1 cellular context compared by ENCODE assay signal in the genomic region with DNA sequence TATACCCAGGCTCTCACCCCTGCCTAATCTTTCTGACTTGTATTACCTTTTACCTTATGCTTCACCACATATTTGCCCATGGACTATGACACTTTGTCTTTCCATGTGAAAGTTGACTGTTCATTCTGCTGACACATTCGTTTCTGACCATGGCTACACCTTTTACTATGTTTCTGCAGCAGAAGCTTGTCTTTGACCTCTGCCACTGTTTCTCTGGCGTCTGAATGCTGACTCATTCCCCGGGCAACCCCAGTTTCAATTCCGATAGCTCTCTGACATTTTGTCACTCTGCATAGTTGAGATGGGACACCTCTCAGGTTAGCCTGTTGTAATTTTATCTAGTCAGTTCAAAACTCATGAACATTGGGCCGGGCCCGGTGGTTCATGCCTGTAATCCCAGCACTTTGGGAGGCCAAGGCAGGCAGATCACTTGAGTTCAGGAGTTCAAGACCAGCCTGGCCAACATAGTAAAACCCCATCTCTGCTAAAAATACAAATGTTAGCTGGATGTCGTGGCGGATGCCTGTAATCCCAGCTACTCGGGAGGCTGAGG.
TF ChIP-seq lines count a peak whose summit lies in the region.

No MANE protein-coding gene starts in this region.

TF ChIP-seq in K562, 482 proteins besides CTCF, POLR2A, EP300 and RAD21 (continued from another document):
- TF ChIP-seq, protein P1, sequence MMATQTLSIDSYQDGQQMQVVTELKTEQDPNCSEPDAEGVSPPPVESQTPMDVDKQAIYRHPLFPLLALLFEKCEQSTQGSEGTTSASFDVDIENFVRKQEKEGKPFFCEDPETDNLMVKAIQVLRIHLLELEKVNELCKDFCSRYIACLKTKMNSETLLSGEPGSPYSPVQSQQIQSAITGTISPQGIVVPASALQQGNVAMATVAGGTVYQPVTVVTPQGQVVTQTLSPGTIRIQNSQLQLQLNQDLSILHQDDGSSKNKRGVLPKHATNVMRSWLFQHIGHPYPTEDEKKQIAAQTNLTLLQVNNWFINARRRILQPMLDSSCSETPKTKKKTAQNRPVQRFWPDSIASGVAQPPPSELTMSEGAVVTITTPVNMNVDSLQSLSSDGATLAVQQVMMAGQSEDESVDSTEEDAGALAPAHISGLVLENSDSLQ (IDR thresholded peaks at IDR 0.05): peak; percentile 36; the same call in 1 of the 2 replicates
- no peak for TF ChIP-seq FOXM1 (IDR thresholded peaks at IDR 0.05; ENCODE audit: low read depth)
- TF ChIP-seq FOXM1 (CRISPR knock-in tag; IDR thresholded peaks at IDR 0.05; ENCODE audit: low read depth): no peak
- TF ChIP-seq HNRNPH1 (optimal IDR thresholded peaks at IDR 0.05; ENCODE audit: low read depth, low read length): no peak
- TF ChIP-seq, protein P2, sequence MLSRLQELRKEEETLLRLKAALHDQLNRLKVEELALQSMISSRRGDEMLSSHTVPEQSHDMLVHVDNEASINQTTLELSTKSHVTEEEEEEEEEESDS (CRISPR knock-in tag; IDR thresholded peaks at IDR 0.05): no peak
- TF ChIP-seq ZNF212 (CRISPR knock-in tag; IDR thresholded peaks at IDR 0.05): no peak
- no peak for TF ChIP-seq TAF15 (IDR thresholded peaks at IDR 0.05; ENCODE audit: low read depth, low read length)
- TF ChIP-seq ZEB2 (IDR thresholded peaks at IDR 0.05): peak; percentile 27; the same call in 1 of the 2 replicates
- TF ChIP-seq, protein P3, sequence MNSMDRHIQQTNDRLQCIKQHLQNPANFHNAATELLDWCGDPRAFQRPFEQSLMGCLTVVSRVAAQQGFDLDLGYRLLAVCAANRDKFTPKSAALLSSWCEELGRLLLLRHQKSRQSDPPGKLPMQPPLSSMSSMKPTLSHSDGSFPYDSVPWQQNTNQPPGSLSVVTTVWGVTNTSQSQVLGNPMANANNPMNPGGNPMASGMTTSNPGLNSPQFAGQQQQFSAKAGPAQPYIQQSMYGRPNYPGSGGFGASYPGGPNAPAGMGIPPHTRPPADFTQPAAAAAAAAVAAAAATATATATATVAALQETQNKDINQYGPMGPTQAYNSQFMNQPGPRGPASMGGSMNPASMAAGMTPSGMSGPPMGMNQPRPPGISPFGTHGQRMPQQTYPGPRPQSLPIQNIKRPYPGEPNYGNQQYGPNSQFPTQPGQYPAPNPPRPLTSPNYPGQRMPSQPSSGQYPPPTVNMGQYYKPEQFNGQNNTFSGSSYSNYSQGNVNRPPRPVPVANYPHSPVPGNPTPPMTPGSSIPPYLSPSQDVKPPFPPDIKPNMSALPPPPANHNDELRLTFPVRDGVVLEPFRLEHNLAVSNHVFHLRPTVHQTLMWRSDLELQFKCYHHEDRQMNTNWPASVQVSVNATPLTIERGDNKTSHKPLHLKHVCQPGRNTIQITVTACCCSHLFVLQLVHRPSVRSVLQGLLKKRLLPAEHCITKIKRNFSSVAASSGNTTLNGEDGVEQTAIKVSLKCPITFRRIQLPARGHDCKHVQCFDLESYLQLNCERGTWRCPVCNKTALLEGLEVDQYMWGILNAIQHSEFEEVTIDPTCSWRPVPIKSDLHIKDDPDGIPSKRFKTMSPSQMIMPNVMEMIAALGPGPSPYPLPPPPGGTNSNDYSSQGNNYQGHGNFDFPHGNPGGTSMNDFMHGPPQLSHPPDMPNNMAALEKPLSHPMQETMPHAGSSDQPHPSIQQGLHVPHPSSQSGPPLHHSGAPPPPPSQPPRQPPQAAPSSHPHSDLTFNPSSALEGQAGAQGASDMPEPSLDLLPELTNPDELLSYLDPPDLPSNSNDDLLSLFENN (IDR thresholded peaks at IDR 0.05; ENCODE audit: low read depth in 2 of 2, low read length in 2 of 2): no peak
- TF ChIP-seq SRF (CRISPR knock-in tag; IDR thresholded peaks at IDR 0.05): no peak
- no peak for TF ChIP-seq NELFE (IDR thresholded peaks at IDR 0.05; ENCODE audit: insufficient read depth, insufficient read length)
- TF ChIP-seq MCM7 (IDR thresholded peaks at IDR 0.05): no peak
- TF ChIP-seq ZNF184 (CRISPR knock-in tag; IDR thresholded peaks at IDR 0.05): no peak
- no peak for TF ChIP-seq POLR2AphosphoS2 (IDR thresholded peaks at IDR 0.05; ENCODE audit: low read length)
- no peak; the same call in 1 of the 2 replicates for TF ChIP-seq GATAD2A (IDR thresholded peaks at IDR 0.05)
- no peak for TF ChIP-seq CCAR2 (IDR thresholded peaks at IDR 0.05; ENCODE audit: low read depth, low read length)
- TF ChIP-seq MTF1 (CRISPR knock-in tag; IDR thresholded peaks at IDR 0.05; ENCODE audit: borderline replicate concordance): no peak
- no peak for TF ChIP-seq RB1 (IDR thresholded peaks at IDR 0.05; ENCODE audit: low read depth)
- TF ChIP-seq, protein P4, sequence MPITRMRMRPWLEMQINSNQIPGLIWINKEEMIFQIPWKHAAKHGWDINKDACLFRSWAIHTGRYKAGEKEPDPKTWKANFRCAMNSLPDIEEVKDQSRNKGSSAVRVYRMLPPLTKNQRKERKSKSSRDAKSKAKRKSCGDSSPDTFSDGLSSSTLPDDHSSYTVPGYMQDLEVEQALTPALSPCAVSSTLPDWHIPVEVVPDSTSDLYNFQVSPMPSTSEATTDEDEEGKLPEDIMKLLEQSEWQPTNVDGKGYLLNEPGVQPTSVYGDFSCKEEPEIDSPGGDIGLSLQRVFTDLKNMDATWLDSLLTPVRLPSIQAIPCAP (CRISPR knock-in tag; IDR thresholded peaks at IDR 0.05; ENCODE audit: borderline replicate concordance): no peak
- TF ChIP-seq TAF9B (IDR thresholded peaks at IDR 0.05; ENCODE audit: partially characterized antibody): no peak
- no peak for TF ChIP-seq RBM22 (IDR thresholded peaks at IDR 0.05; ENCODE audit: low read depth, low read length, poor library complexity, severe bottlenecking)
- TF ChIP-seq TEAD4 (IDR thresholded peaks at IDR 0.05; ENCODE audit: low read length): 0 out of 2 replicates have a peak, but pooled peaks have one; percentile 9
- no peak for TF ChIP-seq TEAD4 (CRISPR knock-in tag; IDR thresholded peaks at IDR 0.05; ENCODE audit: borderline replicate concordance)
- TF ChIP-seq, protein P5, sequence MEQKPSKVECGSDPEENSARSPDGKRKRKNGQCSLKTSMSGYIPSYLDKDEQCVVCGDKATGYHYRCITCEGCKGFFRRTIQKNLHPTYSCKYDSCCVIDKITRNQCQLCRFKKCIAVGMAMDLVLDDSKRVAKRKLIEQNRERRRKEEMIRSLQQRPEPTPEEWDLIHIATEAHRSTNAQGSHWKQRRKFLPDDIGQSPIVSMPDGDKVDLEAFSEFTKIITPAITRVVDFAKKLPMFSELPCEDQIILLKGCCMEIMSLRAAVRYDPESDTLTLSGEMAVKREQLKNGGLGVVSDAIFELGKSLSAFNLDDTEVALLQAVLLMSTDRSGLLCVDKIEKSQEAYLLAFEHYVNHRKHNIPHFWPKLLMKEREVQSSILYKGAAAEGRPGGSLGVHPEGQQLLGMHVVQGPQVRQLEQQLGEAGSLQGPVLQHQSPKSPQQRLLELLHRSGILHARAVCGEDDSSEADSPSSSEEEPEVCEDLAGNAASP (IDR thresholded peaks at IDR 0.05): no peak
- no peak for TF ChIP-seq FOXA3 (CRISPR knock-in tag; conservative IDR thresholded peaks at IDR 0.05 in 1 of 2, IDR thresholded peaks at IDR 0.05 in 1 of 2)
- no peak for TF ChIP-seq SRSF9 (IDR thresholded peaks at IDR 0.05; ENCODE audit: borderline replicate concordance, low read depth, low read length)
- TF ChIP-seq SMARCB1 (IDR thresholded peaks at IDR 0.05; ENCODE audit: insufficient read length, low read depth): no peak
- TF ChIP-seq NFXL1 (CRISPR knock-in tag; IDR thresholded peaks at IDR 0.05): no peak
- TF ChIP-seq, protein P6, sequence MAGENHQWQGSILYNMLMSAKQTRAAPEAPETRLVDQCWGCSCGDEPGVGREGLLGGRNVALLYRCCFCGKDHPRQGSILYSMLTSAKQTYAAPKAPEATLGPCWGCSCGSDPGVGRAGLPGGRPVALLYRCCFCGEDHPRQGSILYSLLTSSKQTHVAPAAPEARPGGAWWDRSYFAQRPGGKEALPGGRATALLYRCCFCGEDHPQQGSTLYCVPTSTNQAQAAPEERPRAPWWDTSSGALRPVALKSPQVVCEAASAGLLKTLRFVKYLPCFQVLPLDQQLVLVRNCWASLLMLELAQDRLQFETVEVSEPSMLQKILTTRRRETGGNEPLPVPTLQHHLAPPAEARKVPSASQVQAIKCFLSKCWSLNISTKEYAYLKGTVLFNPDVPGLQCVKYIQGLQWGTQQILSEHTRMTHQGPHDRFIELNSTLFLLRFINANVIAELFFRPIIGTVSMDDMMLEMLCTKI (IDR thresholded peaks at IDR 0.05; ENCODE audit: partially characterized antibody): no peak
- no peak for TF ChIP-seq MAZ (CRISPR knock-in tag; conservative IDR thresholded peaks at IDR 0.05 in 1 of 2, IDR thresholded peaks at IDR 0.05 in 1 of 2)
- TF ChIP-seq, protein P7, sequence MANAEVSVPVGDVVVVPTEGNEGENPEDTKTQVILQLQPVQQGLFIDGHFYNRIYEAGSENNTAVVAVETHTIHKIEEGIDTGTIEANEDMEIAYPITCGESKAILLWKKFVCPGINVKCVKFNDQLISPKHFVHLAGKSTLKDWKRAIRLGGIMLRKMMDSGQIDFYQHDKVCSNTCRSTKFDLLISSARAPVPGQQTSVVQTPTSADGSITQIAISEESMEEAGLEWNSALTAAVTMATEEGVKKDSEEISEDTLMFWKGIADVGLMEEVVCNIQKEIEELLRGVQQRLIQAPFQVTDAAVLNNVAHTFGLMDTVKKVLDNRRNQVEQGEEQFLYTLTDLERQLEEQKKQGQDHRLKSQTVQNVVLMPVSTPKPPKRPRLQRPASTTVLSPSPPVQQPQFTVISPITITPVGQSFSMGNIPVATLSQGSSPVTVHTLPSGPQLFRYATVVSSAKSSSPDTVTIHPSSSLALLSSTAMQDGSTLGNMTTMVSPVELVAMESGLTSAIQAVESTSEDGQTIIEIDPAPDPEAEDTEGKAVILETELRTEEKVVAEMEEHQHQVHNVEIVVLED (CRISPR knock-in tag; IDR thresholded peaks at IDR 0.05): no peak
- TF ChIP-seq, protein P8, sequence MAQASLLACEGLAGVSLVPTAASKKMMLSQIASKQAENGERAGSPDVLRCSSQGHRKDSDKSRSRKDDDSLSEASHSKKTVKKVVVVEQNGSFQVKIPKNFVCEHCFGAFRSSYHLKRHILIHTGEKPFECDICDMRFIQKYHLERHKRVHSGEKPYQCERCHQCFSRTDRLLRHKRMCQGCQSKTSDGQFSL (CRISPR knock-in tag; IDR thresholded peaks at IDR 0.05): no peak
- TF ChIP-seq, protein P8 (tag; IDR thresholded peaks at IDR 0.05): no peak
- TF ChIP-seq, protein P9, sequence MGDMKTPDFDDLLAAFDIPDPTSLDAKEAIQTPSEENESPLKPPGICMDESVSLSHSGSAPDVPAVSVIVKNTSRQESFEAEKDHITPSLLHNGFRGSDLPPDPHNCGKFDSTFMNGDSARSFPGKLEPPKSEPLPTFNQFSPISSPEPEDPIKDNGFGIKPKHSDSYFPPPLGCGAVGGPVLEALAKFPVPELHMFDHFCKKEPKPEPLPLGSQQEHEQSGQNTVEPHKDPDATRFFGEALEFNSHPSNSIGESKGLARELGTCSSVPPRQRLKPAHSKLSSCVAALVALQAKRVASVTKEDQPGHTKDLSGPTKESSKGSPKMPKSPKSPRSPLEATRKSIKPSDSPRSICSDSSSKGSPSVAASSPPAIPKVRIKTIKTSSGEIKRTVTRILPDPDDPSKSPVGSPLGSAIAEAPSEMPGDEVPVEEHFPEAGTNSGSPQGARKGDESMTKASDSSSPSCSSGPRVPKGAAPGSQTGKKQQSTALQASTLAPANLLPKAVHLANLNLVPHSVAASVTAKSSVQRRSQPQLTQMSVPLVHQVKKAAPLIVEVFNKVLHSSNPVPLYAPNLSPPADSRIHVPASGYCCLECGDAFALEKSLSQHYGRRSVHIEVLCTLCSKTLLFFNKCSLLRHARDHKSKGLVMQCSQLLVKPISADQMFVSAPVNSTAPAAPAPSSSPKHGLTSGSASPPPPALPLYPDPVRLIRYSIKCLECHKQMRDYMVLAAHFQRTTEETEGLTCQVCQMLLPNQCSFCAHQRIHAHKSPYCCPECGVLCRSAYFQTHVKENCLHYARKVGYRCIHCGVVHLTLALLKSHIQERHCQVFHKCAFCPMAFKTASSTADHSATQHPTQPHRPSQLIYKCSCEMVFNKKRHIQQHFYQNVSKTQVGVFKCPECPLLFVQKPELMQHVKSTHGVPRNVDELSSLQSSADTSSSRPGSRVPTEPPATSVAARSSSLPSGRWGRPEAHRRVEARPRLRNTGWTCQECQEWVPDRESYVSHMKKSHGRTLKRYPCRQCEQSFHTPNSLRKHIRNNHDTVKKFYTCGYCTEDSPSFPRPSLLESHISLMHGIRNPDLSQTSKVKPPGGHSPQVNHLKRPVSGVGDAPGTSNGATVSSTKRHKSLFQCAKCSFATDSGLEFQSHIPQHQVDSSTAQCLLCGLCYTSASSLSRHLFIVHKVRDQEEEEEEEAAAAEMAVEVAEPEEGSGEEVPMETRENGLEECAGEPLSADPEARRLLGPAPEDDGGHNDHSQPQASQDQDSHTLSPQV (IDR thresholded peaks at IDR 0.05): peak; percentile 50; the same call in 1 of the 2 replicates
- TF ChIP-seq, protein P10, sequence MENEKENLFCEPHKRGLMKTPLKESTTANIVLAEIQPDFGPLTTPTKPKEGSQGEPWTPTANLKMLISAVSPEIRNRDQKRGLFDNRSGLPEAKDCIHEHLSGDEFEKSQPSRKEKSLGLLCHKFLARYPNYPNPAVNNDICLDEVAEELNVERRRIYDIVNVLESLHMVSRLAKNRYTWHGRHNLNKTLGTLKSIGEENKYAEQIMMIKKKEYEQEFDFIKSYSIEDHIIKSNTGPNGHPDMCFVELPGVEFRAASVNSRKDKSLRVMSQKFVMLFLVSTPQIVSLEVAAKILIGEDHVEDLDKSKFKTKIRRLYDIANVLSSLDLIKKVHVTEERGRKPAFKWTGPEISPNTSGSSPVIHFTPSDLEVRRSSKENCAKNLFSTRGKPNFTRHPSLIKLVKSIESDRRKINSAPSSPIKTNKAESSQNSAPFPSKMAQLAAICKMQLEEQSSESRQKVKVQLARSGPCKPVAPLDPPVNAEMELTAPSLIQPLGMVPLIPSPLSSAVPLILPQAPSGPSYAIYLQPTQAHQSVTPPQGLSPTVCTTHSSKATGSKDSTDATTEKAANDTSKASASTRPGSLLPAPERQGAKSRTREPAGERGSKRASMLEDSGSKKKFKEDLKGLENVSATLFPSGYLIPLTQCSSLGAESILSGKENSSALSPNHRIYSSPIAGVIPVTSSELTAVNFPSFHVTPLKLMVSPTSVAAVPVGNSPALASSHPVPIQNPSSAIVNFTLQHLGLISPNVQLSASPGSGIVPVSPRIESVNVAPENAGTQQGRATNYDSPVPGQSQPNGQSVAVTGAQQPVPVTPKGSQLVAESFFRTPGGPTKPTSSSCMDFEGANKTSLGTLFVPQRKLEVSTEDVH (IDR thresholded peaks at IDR 0.05; ENCODE audit: low read depth, partially characterized antibody): no peak
- TF ChIP-seq LCOR (CRISPR knock-in tag; IDR thresholded peaks at IDR 0.05): no peak
- no peak for TF ChIP-seq ZNF124 (CRISPR knock-in tag; IDR thresholded peaks at IDR 0.05)
- TF ChIP-seq ZNF274 (IDR thresholded peaks at IDR 0.05; ENCODE audit: borderline replicate concordance, low read depth, low read length): no peak
- no peak for TF ChIP-seq SNRNP70 (optimal IDR thresholded peaks at IDR 0.05; ENCODE audit: low read depth, low read length)
- TF ChIP-seq MAFF (IDR thresholded peaks at IDR 0.05; ENCODE audit: low read length): peak; percentile 95
- TF ChIP-seq MEF2A (IDR thresholded peaks at IDR 0.05; ENCODE audit: control insufficient read depth, low read depth, low read length): no peak
